ENCODE assay signal across 8 cellular contexts in genomic region chr10:72273410-72274212, GRCh38. TPM values are rescaled to one million over a fixed set of nuclear protein-coding genes. Genes with fewer than 3 reads are reported as not detected.
DNase-seq lines count a peak whose midpoint lies in the region; ATAC-seq and TF ChIP-seq lines count a peak whose summit lies in the region.

A gene with protein sequence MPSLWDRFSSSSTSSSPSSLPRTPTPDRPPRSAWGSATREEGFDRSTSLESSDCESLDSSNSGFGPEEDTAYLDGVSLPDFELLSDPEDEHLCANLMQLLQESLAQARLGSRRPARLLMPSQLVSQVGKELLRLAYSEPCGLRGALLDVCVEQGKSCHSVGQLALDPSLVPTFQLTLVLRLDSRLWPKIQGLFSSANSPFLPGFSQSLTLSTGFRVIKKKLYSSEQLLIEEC (plus strand): TSS chr10:72273924. CDS start chr10:72274217, 293 bp downstream.

- H3K9ac ChIP-seq in SU-DHL-6 (ENCODE audit: low read length): peak within 1 kb of the TSS; percentile 82

- H3K4me2 ChIP-seq in SU-DHL-6 (ENCODE audit: low read depth, low read length, poor library complexity, severe bottlenecking): peak within 1 kb of the TSS; percentile 81

- H3K4me1 ChIP-seq in ovary (ENCODE audit: insufficient read depth) (peaks cover 6% of the 10 kb centered on the region), thyroid gland (peaks cover 32 to 43% of the 10 kb centered on the region in 2 donors)

- H3K79me2 ChIP-seq in SU-DHL-6 (ENCODE audit: insufficient read depth, low read length): no peaks in the 10 kb centered on the region; the same call in 1 of the 2 replicates

- H2AFZ ChIP-seq in SU-DHL-6 (ENCODE audit: low read depth, low read length, severe bottlenecking): no peak within 1 kb of the TSS

- H3K9me3 ChIP-seq in SU-DHL-6 (ENCODE audit: insufficient read depth, low read length) (no peaks in the 10 kb centered on the region), ovary (no peaks in the 10 kb centered on the region), thyroid gland (no peaks in the 10 kb centered on the region)

- peak; percentile 79 for TF ChIP-seq EP300 in ovary (IDR thresholded peaks at IDR 0.05)

- no peaks in the 10 kb centered on the region for H4K20me1 ChIP-seq in SU-DHL-6 (ENCODE audit: low read depth, low read length)

- 0% methylated on average over 59 to 67 of the region's 67 CpGs for WGBS in ovary, 3 donors
- 0% methylated on average over 37 to 43 of the region's 67 CpGs for WGBS in thyroid gland, 2 donors

- intact Hi-C loops in head of caudate nucleus (cut with DNase I) (loop anchor here (10.0 kb wide), 1 partner anchor 59 kb away; the partner anchor contains the start of genes ANAPC16 and ASCC1), ovary (cut with DNase I) (loop anchor here (1.0 to 10.0 kb wide), 7 partner anchors 29 to 64 kb away; partner anchors contain the start of genes ANAPC16 (in 1 of the 4) and ASCC1 (in 1 of the 4)), thyroid gland (cut with DNase I) (no loop called here)

- peaks cover 30% of the 10 kb centered on the region for H3F3A ChIP-seq in SU-DHL-6 (ENCODE audit: insufficient read depth)

- no peaks in the 10 kb centered on the region for H3K27me3 Mint-ChIP-seq in activated naive CD8-positive, alpha-beta T cell treated with anti-CD3 and anti-CD28 coated beads, Interleukin-2, amount 10 ng/mL, durations not matched to agents 7 days and 5 days

- H3K4me3 ChIP-seq in SU-DHL-6 (ENCODE audit: insufficient read depth, low read length, poor library complexity, severe bottlenecking): peak within 1 kb of the TSS; percentile 66
- peak within 1 kb of the TSS; percentile 77 for H3K4me3 ChIP-seq in ovary
- H3K4me3 ChIP-seq in thyroid gland (replicated peaks in 1 of 3): peak within 1 kb of the TSS; percentile 71 to 91 (median 79)

- H3K27ac ChIP-seq in SU-DHL-6 (ENCODE audit: low read depth, low read length): peak within 1 kb of the TSS; percentile 50
- peak within 1 kb of the TSS; percentile 89 to 95 for H3K27ac ChIP-seq in ovary
- H3K27ac ChIP-seq in thyroid gland: peak within 1 kb of the TSS; percentile 98 to 99 (median 98)

- peaks cover 6% of the 10 kb centered on the region for H3K36me3 ChIP-seq in SU-DHL-6 (ENCODE audit: low read length)
- H3K36me3 ChIP-seq in ovary: no peaks in the 10 kb centered on the region
- H3K36me3 ChIP-seq in thyroid gland: peaks cover 12 to 20% of the 10 kb centered on the region in 2 donors

- TF ChIP-seq POLR2A in GM10847 (IDR thresholded peaks at IDR 0.05; ENCODE audit: extremely low read depth, insufficient read length) (peak; percentile 100), ovary (IDR thresholded peaks at IDR 0.05) (peak; percentile 100), thyroid gland (IDR thresholded peaks at IDR 0.05) (peak; percentile 99 to 100)

- POLR2A ChIA-PET in activated naive CD8-positive, alpha-beta T cell treated with anti-CD3 and anti-CD28 coated beads, Interleukin-2, amount 10 ng/mL, durations not matched to agents 7 days and 5 days (lab: Charles Lee): interaction anchor here (0.5 to 53.3 kb wide), 24 partner anchors 11 to 973 kb away, joined by 3 to 1812 read pairs (median 4); partner anchors contain the start of genes ANAPC16, ASCC1, DNAJC9 and SPOCK2

- peak; percentile 95 for DNase-seq in NCI-H128 (lab: John Stamatoyannopoulos, UW; ENCODE audit: unreplicated experiment)
- DNase-seq in activated naive CD8-positive, alpha-beta T cell treated with anti-CD3 and anti-CD28 coated beads, Interleukin-2, amount 10 ng/mL, durations not matched to agents 7 days and 5 days: peak; percentile 98
- DNase-seq in head of caudate nucleus: peak; percentile 99 to 100 (median 100)
- peak; percentile 100 for DNase-seq in ovary
- DNase-seq in thyroid gland: peak; percentile 100

- H3K9me2 ChIP-seq in SU-DHL-6 (replicated peaks; ENCODE audit: insufficient read depth, low read length): no peaks in the 10 kb centered on the region

- peak within 1 kb of the TSS; percentile 93 for H3K4me3 Mint-ChIP-seq in activated naive CD8-positive, alpha-beta T cell treated with anti-CD3 and anti-CD28 coated beads, Interleukin-2, amount 10 ng/mL, durations not matched to agents 7 days and 5 days

- H3K36me3 Mint-ChIP-seq in activated naive CD8-positive, alpha-beta T cell treated with anti-CD3 and anti-CD28 coated beads, Interleukin-2, amount 10 ng/mL, durations not matched to agents 7 days and 5 days: peaks cover 32% of the 10 kb centered on the region

- TF ChIP-seq CTCF in SU-DHL-6 (IDR thresholded peaks at IDR 0.05; ENCODE audit: insufficient read depth, low read length, poor library complexity, severe bottlenecking) (no peak), ovary (IDR thresholded peaks at IDR 0.05) (peak in 1 of 3 donors; percentile 29), thyroid gland (IDR thresholded peaks at IDR 0.05) (no peak)

- H3K4me1 Mint-ChIP-seq in activated naive CD8-positive, alpha-beta T cell treated with anti-CD3 and anti-CD28 coated beads, Interleukin-2, amount 10 ng/mL, durations not matched to agents 7 days and 5 days: peaks cover 47% of the 10 kb centered on the region

- no peaks in the 10 kb centered on the region for H3K27me3 ChIP-seq in SU-DHL-6 (ENCODE audit: low read length)
- no peaks in the 10 kb centered on the region for H3K27me3 ChIP-seq in ovary
- H3K27me3 ChIP-seq in thyroid gland: no peaks in the 10 kb centered on the region

- H3K9me3 Mint-ChIP-seq in activated naive CD8-positive, alpha-beta T cell treated with anti-CD3 and anti-CD28 coated beads, Interleukin-2, amount 10 ng/mL, durations not matched to agents 7 days and 5 days: no peaks in the 10 kb centered on the region

- H3K27ac Mint-ChIP-seq in activated naive CD8-positive, alpha-beta T cell treated with anti-CD3 and anti-CD28 coated beads, Interleukin-2, amount 10 ng/mL, durations not matched to agents 7 days and 5 days: peak within 1 kb of the TSS; percentile 93

- peak; percentile 86 for ATAC-seq in HG02678 (IDR thresholded peaks at IDR 0.05; ENCODE audit: unreplicated experiment)
- peak; percentile 91 for ATAC-seq in activated naive CD8-positive, alpha-beta T cell treated with anti-CD3 and anti-CD28 coated beads, Interleukin-2, amount 10 ng/mL, durations not matched to agents 7 days and 5 days (ENCODE audit: low read depth)

RNA-seq across cellular contexts. Expression of the gene that starts here (rescaled TPM):
- total RNA-seq in activated naive CD8-positive, alpha-beta T cell treated with anti-CD3 and anti-CD28 coated beads, Interleukin-2, amount 10 ng/mL, durations not matched to agents 7 days and 5 days: 100 to 1,000 TPM; 150 to 159 TPM
- total RNA-seq in ovary (1,000 to 10,000 TPM in 2 of 7 donors, 100 to 1,000 TPM in 5; 229 to 1,952 (median 524) TPM), thyroid gland (100 to 1,000 TPM in 3 of 4 donors, 10 to 100 TPM in 1; 93.0 to 309 (median 134) TPM)
- 100 to 1,000 TPM in 1 of 2 donors, 10 to 100 TPM in 1; 46.6 to 529 TPM for polyA plus RNA-seq in ovary

Comparison
In these comparisons a context has a peak if more than half of its experiments do, and no peak if none do; other contexts are left out.
1. Peak in every context shown above with its lines: DNase-seq, ATAC-seq, H3K4me3 ChIP-seq and H3K27ac ChIP-seq.